Comparison of ENCODE assay signal across 28 cellular contexts in genomic region chr5:153515269-153515668, GRCh38. TPM values are rescaled to one million over a fixed set of nuclear protein-coding genes. Genes with fewer than 3 reads are reported as not detected.
DNase-seq lines count a peak whose midpoint lies in the region; ATAC-seq and TF ChIP-seq lines count a peak whose summit lies in the region.
"Had no signal": no experiment of that assay in that cellular context is flagged by ENCODE, and none has a peak within 500 bp of the region (broad histone marks: within the 10 kb centered on the region; RNA-seq: fewer than 3 reads in every experiment).

No MANE protein-coding gene starts in this region.

- WGBS in body of pancreas, 2 donors = 49 to 60% methylated on average over 2 of the region's 2 CpGs

- DNase-seq in GM03348 (ENCODE audit: low spot score) (peak; percentile 25), adipocyte (ENCODE audit: low read depth) (peak; percentile 81), fibroblast of pulmonary artery (ENCODE audit: low read depth) (peak; percentile 32), renal cortical epithelial cell (ENCODE audit: low read depth) (peak; percentile 8), body of pancreas (no peak), NOMO-1 treated with DMSO at 0.1 percent for 48 hours (lab: John Stamatoyannopoulos, UW; ENCODE audit: unreplicated experiment) (no peak), NCI-H1092 treated with DMSO at 0.1 percent for 48 hours (lab: John Stamatoyannopoulos, UW) (no peak)
- DNase-seq: activated CD4-positive, alpha-beta T cell treated with anti-CD3 and anti-CD28 coated beads for 1 hour; activated CD8-positive, alpha-beta T cell treated with anti-CD3 and anti-CD28 coated beads, Interleukin-2, amount 10 ng/mL, durations not matched to agents 7 days and 5 days; activated effector memory CD4-positive, alpha-beta T cell treated with Interleukin-2 at 50 U/mL for 16 hours; CD4-positive, CD25-positive, alpha-beta regulatory T cell; cerebellar nuclear complex; H7; left colon; mesendoderm; MM.1S; NCI-H1436; OCI-M1; sigmoid colon; stimulated activated naive CD4-positive, alpha-beta T cell treated with Interleukin-2 at 50 U/mL for 16 hours; uterus had no signal

- no peaks in the 10 kb centered on the region for H3K27me3 ChIP-seq in adipocyte (replicated peaks; ENCODE audit: control insufficient read depth, insufficient read depth, low read length)
- H3K27me3 ChIP-seq in body of pancreas = no peaks in the 10 kb centered on the region
- H3K27me3 ChIP-seq: hepatocyte, sigmoid colon, uterus had no signal

- ATAC-seq in body of pancreas = no peak
- no peak for ATAC-seq in GM18502 (IDR thresholded peaks at IDR 0.05; ENCODE audit: poor library complexity, unreplicated experiment)
- ATAC-seq: activated CD8-positive, alpha-beta T cell treated with anti-CD3 and anti-CD28 coated beads, Interleukin-2, amount 10 ng/mL, durations not matched to agents 7 days and 5 days; left colon had no signal

- TF ChIP-seq CTCF in fibroblast of pulmonary artery (IDR thresholded peaks at IDR 0.05; ENCODE audit: low read length, missing control alignments) = no peak
- no peak for TF ChIP-seq CTCF in body of pancreas (IDR thresholded peaks at IDR 0.05)

- H3K9me3 ChIP-seq in adipocyte (ENCODE audit: control insufficient read depth, low read length) (peaks cover 10% of the 10 kb centered on the region), body of pancreas (no peaks in the 10 kb centered on the region)
- H3K9me3 ChIP-seq: prostate gland had no signal

- no peak overlapping the region for H3K27ac ChIP-seq in body of pancreas
- H3K27ac ChIP-seq: hepatocyte, prostate gland, sigmoid colon, SK-N-MC, uterus had no signal

- H3K4me3 ChIP-seq in adipocyte (ENCODE audit: low read length) (no peak overlapping the region), fibroblast of pulmonary artery (replicated peaks; ENCODE audit: low read depth, low read length) (no peak overlapping the region), body of pancreas (no peak overlapping the region)
- H3K4me3 ChIP-seq: hepatocyte, prostate gland, sigmoid colon, SK-N-MC, uterus had no signal

- intact Hi-C loops in body of pancreas (cut with DNase I) = no loop called here

- peaks cover 17% of the 10 kb centered on the region for H3K4me1 ChIP-seq in adipocyte (ENCODE audit: control insufficient read depth, insufficient read depth, low read length)
- H3K4me1 ChIP-seq in body of pancreas = no peaks in the 10 kb centered on the region
- H3K4me1 ChIP-seq: prostate gland, sigmoid colon, uterus had no signal

- H3K36me3 ChIP-seq in adipocyte (ENCODE audit: control insufficient read depth, insufficient read depth, low read length, severe bottlenecking) = no peaks in the 10 kb centered on the region
- H3K36me3 ChIP-seq in body of pancreas (replicated peaks in 1 of 2; ENCODE audit: insufficient read depth in 1 of 2, low read depth in 2 of 2) = no peaks in the 10 kb centered on the region
- H3K36me3 ChIP-seq: prostate gland, sigmoid colon, uterus had no signal

- no peak for TF ChIP-seq POLR2A in body of pancreas (IDR thresholded peaks at IDR 0.05)

- no peak overlapping the region for H3K9ac ChIP-seq in adipocyte (ENCODE audit: low read length)

RNA-seq across cellular contexts. Expression of gene GRIA1, which starts 24.8 kb away (rescaled TPM):
- total RNA-seq in renal cortical epithelial cell (not detected in 2 replicates), body of pancreas (1 to 10 TPM in 1 of 2 donors, under 1 TPM in 1; 0.26 to 2.6 TPM)
- total RNA-seq: activated CD8-positive, alpha-beta T cell treated with anti-CD3 and anti-CD28 coated beads, Interleukin-2, amount 10 ng/mL, durations not matched to agents 7 days and 5 days; CD4-positive, CD25-positive, alpha-beta regulatory T cell; G401; NCI-H460; T-helper 1 cell treated with Interleukin-12 subunit alpha and Interleukin-12 subunit beta and Interleukin-4 antibody, amounts not matched to agents 30 ng/mL and 1 ng/mL, for 36 hours had no signal

Comparison
In these comparisons a context has a peak if more than half of its experiments do, and no peak if none do; other contexts are left out.
1. DNase-seq: peak in GM03348 (single experiment), adipocyte (single experiment), fibroblast of pulmonary artery (single experiment) and renal cortical epithelial cell (single experiment); none in body of pancreas (0 of 4), NOMO-1 treated with DMSO at 0.1 percent for 48 hours (single experiment) and NCI-H1092 treated with DMSO at 0.1 percent for 48 hours (single experiment).